16 cellular contexts compared by ENCODE assay signal in the genomic region with DNA sequence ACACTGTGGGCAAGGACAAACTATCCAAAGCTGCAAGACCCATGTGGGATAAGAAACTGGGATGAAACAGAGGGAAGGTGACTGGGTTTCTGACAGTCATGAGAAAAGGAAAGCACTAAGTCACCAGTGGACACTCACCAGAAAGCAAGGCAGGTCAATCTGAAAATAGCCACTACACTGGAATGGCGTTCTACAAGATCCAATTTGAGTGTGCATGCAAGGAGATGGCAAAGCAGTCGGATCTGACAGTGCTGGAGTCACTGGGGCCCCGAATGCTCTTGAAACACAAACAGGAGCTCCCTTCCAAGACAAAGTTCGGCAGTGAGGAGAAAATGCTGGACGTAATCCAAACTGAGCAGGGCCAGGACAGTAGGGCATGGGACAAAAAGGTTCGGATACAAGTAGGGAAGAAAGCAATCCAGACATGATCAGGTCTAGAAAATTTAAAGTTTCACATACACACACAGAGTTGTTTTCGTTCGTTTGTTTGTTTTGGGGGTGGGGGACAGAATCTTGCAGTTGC.
"Had no signal": no experiment of that assay in that cellular context is flagged by ENCODE, and none has a peak within 500 bp of the region (broad histone marks: within the 10 kb centered on the region; RNA-seq: fewer than 3 reads in every experiment).

No MANE protein-coding gene starts in this region.

- H3K9me3 ChIP-seq: lower lobe of right lung, thoracic aorta had no signal

- H3K4me1 Mint-ChIP-seq: mesothelial cell of epicardium had no signal

- H3K4me3 ChIP-seq: lower lobe of right lung, thoracic aorta had no signal

- H3K36me3 ChIP-seq: lower lobe of right lung, thoracic aorta had no signal

- ATAC-seq: activated naive CD4-positive, alpha-beta T cell treated with anti-CD3 and anti-CD28 coated beads, Interleukin-2, amount 50 U/mL, for 72 hours; lower lobe of right lung had no signal

- H3K9me3 Mint-ChIP-seq: activated naive CD4-positive, alpha-beta T cell treated with anti-CD3 and anti-CD28 coated beads, Interleukin-2, amount 50 U/mL, for 72 hours; activated T-helper 2 cell treated with anti-CD3 and anti-CD28 coated beads, Interferon-gamma antibody, Interleukin-2, Interleukin-4, amounts not matched to agents 10 μg/mL and 5 μg/mL and 100 μg/mL, durations not matched to agents 14 hours and 24 hours and 36 hours; stimulated activated naive CD8-positive, alpha-beta T cell treated with anti-CD3 and anti-CD28 coated beads, Interleukin-15, Interleukin-2, amounts not matched to agents 100 ng/mL and 50 ng/mL, for 24 hours had no signal

- H3K4me3 Mint-ChIP-seq: mesothelial cell of epicardium; stimulated activated naive CD8-positive, alpha-beta T cell treated with anti-CD3 and anti-CD28 coated beads, Interleukin-15, Interleukin-2, amounts not matched to agents 100 ng/mL and 50 ng/mL, for 24 hours had no signal

- H3K27ac Mint-ChIP-seq: activated naive CD4-positive, alpha-beta T cell treated with anti-CD3 and anti-CD28 coated beads, Interleukin-2, amount 50 U/mL, for 72 hours; activated T-helper 2 cell treated with anti-CD3 and anti-CD28 coated beads, Interferon-gamma antibody, Interleukin-2, Interleukin-4, amounts not matched to agents 10 μg/mL and 5 μg/mL and 100 μg/mL, durations not matched to agents 14 hours and 24 hours and 36 hours; mesothelial cell of epicardium; stimulated activated naive CD8-positive, alpha-beta T cell treated with anti-CD3 and anti-CD28 coated beads, Interleukin-15, Interleukin-2, amounts not matched to agents 100 ng/mL and 50 ng/mL, for 24 hours had no signal

- FAIRE-seq: bronchial epithelial cell, colon had no signal

- H3K36me3 Mint-ChIP-seq: activated naive CD4-positive, alpha-beta T cell treated with anti-CD3 and anti-CD28 coated beads, Interleukin-2, amount 50 U/mL, for 72 hours; mesothelial cell of epicardium had no signal

- DNase-seq: activated CD4-positive, alpha-beta T cell treated with anti-CD3 and anti-CD28 coated beads for 1 hour; activated CD4-positive, alpha-beta T cell treated with anti-CD3 and anti-CD28 coated beads, Interleukin-2, amount 50 U/mL, for 48 hours; activated CD8-positive, alpha-beta memory T cell treated with anti-CD3 and anti-CD28 coated beads, Interleukin-2, amount 50 U/mL, for 48 hours; effector memory CD4-positive, alpha-beta T cell; erythroblast; hippocampal formation; lower lobe of right lung; stimulated activated CD4-positive, alpha-beta T cell treated with anti-CD3 and anti-CD28 coated beads, Interleukin-2, amount 100 ng/mL, for 48 hours; T1000 had no signal

- H3K27ac ChIP-seq: lower lobe of right lung had no signal

- H3K27me3 Mint-ChIP-seq: stimulated activated naive CD8-positive, alpha-beta T cell treated with anti-CD3 and anti-CD28 coated beads, Interleukin-15, Interleukin-2, amounts not matched to agents 100 ng/mL and 50 ng/mL, for 24 hours had no signal
